8 cellular contexts compared by ENCODE assay signal in the genomic region with DNA sequence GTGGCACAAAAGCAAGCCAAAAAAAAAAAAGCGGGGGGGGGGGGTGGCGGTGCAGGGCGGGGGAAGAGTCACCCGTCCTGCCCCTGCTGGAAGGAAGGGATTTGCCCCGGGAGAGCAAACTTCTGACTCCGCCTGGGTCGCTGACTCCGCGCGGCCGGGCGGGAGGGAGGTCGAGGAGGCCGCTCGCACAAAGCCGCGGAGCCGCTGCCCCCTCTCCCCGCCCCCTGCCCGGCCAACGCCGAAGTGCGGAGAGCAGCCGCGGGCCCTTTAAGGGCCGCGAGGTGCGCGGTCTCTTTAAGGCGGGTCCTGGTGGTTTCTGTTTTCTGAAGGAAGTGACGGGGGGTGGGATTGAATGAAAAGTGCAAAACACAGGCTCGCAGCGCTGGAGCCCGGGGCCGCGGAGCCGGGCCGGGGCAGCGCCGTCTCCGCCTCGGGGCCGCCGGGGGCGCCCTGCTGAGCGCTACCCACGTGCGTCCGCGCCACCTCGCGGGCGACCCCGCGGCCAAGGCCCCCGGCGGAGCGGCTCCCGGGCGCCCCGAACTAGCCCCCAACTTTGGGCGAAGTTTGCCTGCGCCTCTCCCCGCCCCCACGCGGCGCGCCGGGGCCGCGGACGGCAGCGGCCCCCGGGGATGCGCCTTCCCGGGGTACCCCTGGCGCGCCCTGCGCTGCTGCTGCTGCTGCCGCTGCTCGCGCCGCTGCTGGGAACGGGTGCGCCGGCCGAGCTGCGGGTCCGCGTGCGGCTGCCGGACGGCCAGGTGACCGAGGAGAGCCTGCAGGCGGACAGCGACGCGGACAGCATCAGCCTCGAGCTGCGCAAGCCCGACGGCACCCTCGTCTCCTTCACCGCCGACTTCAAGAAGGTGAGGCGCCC. TPM values are rescaled to one million over a fixed set of nuclear protein-coding genes. Genes with fewer than 3 reads are reported as not detected.
DNase-seq lines count a peak whose midpoint lies in the region; ATAC-seq, FAIRE-seq and TF ChIP-seq lines count a peak whose summit lies in the region.

A gene (plus strand): TSS at position 382 of the 871 bp plus-strand sequence. CDS start 248 bp downstream, at position 630.

- H3K4me1 ChIP-seq in body of pancreas (peaks cover 83% of the 10 kb centered on the region), sigmoid colon (peaks cover 0 to 33% (median 27%) of the 10 kb centered on the region in 4 donors)

- H3K4me3 ChIP-seq in body of pancreas = peak within 1 kb of the TSS; percentile 48 to 65
- H3K4me3 ChIP-seq in sigmoid colon = peak within 1 kb of the TSS; percentile 49 to 70 (median 68)

- intact Hi-C loops in body of pancreas (cut with DNase I) (no loop called here), sigmoid colon (cut with DNase I) (loop anchor here (5.0 kb wide), 1 partner anchor 34 kb away; no protein-coding TSS in a partner anchor)

- H3K36me3 ChIP-seq in body of pancreas (replicated peaks in 1 of 2; ENCODE audit: insufficient read depth in 1 of 2, low read depth in 2 of 2) (no peaks in the 10 kb centered on the region), sigmoid colon (no peaks in the 10 kb centered on the region)

- no peak for FAIRE-seq in D721Med (lab: Jason Lieb, UNC)

- ATAC-seq in GM21528 (IDR thresholded peaks at IDR 0.05; ENCODE audit: low FRiP score, unreplicated experiment) = peak; percentile 91
- ATAC-seq in body of pancreas = peak; percentile 84
- ATAC-seq in GM18517 (IDR thresholded peaks at IDR 0.05; ENCODE audit: unreplicated experiment) = no peak

- no peaks in the 10 kb centered on the region for H3K9me3 ChIP-seq in body of pancreas
- H3K9me3 ChIP-seq in sigmoid colon = no peaks in the 10 kb centered on the region

- TF ChIP-seq POLR2A in body of pancreas (IDR thresholded peaks at IDR 0.05) = peak; percentile 37 to 54 (median 54)
- no peak for TF ChIP-seq POLR2A in sigmoid colon (IDR thresholded peaks at IDR 0.05)

- H3K27me3 ChIP-seq in body of pancreas = no peaks in the 10 kb centered on the region
- peaks cover 0 to 14% (median 7%) of the 10 kb centered on the region in 3 donors for H3K27me3 ChIP-seq in sigmoid colon

- H3K27ac ChIP-seq in body of pancreas = peak within 1 kb of the TSS; percentile 89 to 95 (median 90)
- H3K27ac ChIP-seq in sigmoid colon = peak within 1 kb of the TSS; percentile 74 to 82 (median 78)

- TF ChIP-seq EP300 in sigmoid colon (IDR thresholded peaks at IDR 0.05) = no peak

- DNase-seq in D721Med (ENCODE audit: insufficient read length, low spot score) (peak; percentile 78), KG1 (lab: John Stamatoyannopoulos, UW) (peak; percentile 87), T1000 (lab: John Stamatoyannopoulos, UW) (peak; percentile 26), body of pancreas (peak; percentile 73 to 88 (median 81)), iPS DF 19.7 (ENCODE audit: low read depth, low spot score) (peak; percentile 64), sigmoid colon (peak; percentile 85)

- 1 to 4% methylated on average over 15 to 71 of the region's 106 CpGs for WGBS in body of pancreas, 2 donors
- 0 to 1% methylated on average over 106 of the region's 106 CpGs for WGBS in sigmoid colon, 2 donors

- TF ChIP-seq CTCF in D721Med (IDR thresholded peaks at IDR 0.05; ENCODE audit: insufficient read depth, missing control alignments) (no peak), body of pancreas (IDR thresholded peaks at IDR 0.05) (peak; percentile 3 to 64 (median 31)), sigmoid colon (IDR thresholded peaks at IDR 0.05) (peak in 1 of 4 experiments; percentile 19)

RNA-seq across cellular contexts. Expression of the gene that starts here (rescaled TPM):
- total RNA-seq in body of pancreas (10 to 100 TPM; 53.7 to 67.7 TPM), sigmoid colon (10 to 100 TPM; 23.5 to 44.3 (median 41.2) TPM)
- 10 to 100 TPM; 51.2 to 94.3 (median 74.7) TPM for polyA plus RNA-seq in sigmoid colon

Comparison
In these comparisons a context has a peak if more than half of its experiments do, and no peak if none do; other contexts are left out.
1. DNase-seq: peak in every context shown above with its lines; median percentile 87 in KG1; 85 in sigmoid colon; 81 in body of pancreas; 78 in D721Med; 64 in iPS DF 19.7; 26 in T1000.
2. POLR2A ChIP-seq: peak in body of pancreas (3 of 3); none in sigmoid colon (0 of 2).